ENCODE assay signal across 18 cellular contexts in genomic region chr14:104718871-104719270, GRCh38. TPM values are rescaled to one million over a fixed set of nuclear protein-coding genes. Genes with fewer than 3 reads are reported as not detected.
A peak's percentile ranks its signal among the peaks of the same experiment; 100 is the strongest.
DNase-seq lines count a peak whose midpoint lies in the region; ATAC-seq and TF ChIP-seq lines count a peak whose summit lies in the region.
"Had no signal": no experiment of that assay in that cellular context is flagged by ENCODE, and none has a peak within 500 bp of the region (broad histone marks: within the 10 kb centered on the region; RNA-seq: fewer than 3 reads in every experiment).

No MANE protein-coding gene starts in this region.

- no peak overlapping the region for H3K4me3 Mint-ChIP-seq in neural progenitor cell
- H3K4me3 Mint-ChIP-seq: CD4-positive, CD25-positive, alpha-beta regulatory T cell; CD8-positive, alpha-beta memory T cell; H9 had no signal

- no peak for ATAC-seq in heart right ventricle
- ATAC-seq in Right ventricle myocardium superior (ENCODE audit: poor library complexity): no peak
- ATAC-seq in PC-3: no peak
- ATAC-seq in psoas muscle: no peak
- ATAC-seq in GM18519 (IDR thresholded peaks at IDR 0.05; ENCODE audit: low FRiP score, unreplicated experiment): no peak
- ATAC-seq: GM12878 had no signal

- H3K36me3 ChIP-seq in heart right ventricle (peaks cover 0 to 57% (median 20%) of the 10 kb centered on the region in 9 donors), PC-3 (ENCODE audit: low read depth, low read length) (peaks cover 5% of the 10 kb centered on the region; the same call in 1 of the 2 replicates), psoas muscle (ENCODE audit: insufficient read depth in 1 of 2, low read depth in 1 of 2) (peaks cover 0 to 27% of the 10 kb centered on the region in 2 donors), neural progenitor cell (no peaks in the 10 kb centered on the region)

- H3K79me2 ChIP-seq in PC-3 (ENCODE audit: low read length) (no peaks in the 10 kb centered on the region), neural progenitor cell (ENCODE audit: low read depth) (no peaks in the 10 kb centered on the region)

- H3K27me3 ChIP-seq in heart right ventricle (no peaks in the 10 kb centered on the region), PC-3 (ENCODE audit: low read length) (no peaks in the 10 kb centered on the region), psoas muscle (ENCODE audit: insufficient read depth in 3 of 3, low read length in 2 of 3) (no peaks in the 10 kb centered on the region), neural progenitor cell (no peaks in the 10 kb centered on the region)
- H3K27me3 ChIP-seq: BLaER1 treated with 17β-estradiol and CSF1 and Interleukin-3, amounts not matched to agents 10 nM and 100 nM had no signal

- WGBS in heart right ventricle, 2 donors: 49 to 70% methylated on average over 11 of the region's 11 CpGs
- 34 to 47% (median 45%) methylated on average over 11 of the region's 11 CpGs for WGBS in psoas muscle, 3 donors

- peaks cover 7% of the 10 kb centered on the region for H3K27me3 Mint-ChIP-seq in neural progenitor cell (ENCODE audit: insufficient read depth, low read depth)
- H3K27me3 Mint-ChIP-seq: CD4-positive, CD25-positive, alpha-beta regulatory T cell; CD8-positive, alpha-beta memory T cell had no signal

- H3K27ac Mint-ChIP-seq in neural progenitor cell: no peak overlapping the region
- H3K27ac Mint-ChIP-seq: CD4-positive, CD25-positive, alpha-beta regulatory T cell; CD8-positive, alpha-beta memory T cell had no signal

- no peaks in the 10 kb centered on the region for H3K9me2 ChIP-seq in PC-3 (replicated peaks; ENCODE audit: low read length)

- H3K4me1 ChIP-seq in heart right ventricle (peaks cover 20 to 53% (median 39%) of the 10 kb centered on the region in 9 donors), PC-3 (ENCODE audit: insufficient read depth, low read length) (no peaks in the 10 kb centered on the region), psoas muscle (peaks cover 34% of the 10 kb centered on the region), neural progenitor cell (no peaks in the 10 kb centered on the region)

- no peak for TF ChIP-seq CTCF in heart right ventricle (IDR thresholded peaks at IDR 0.05)
- no peak for TF ChIP-seq CTCF in PC-3 (conservative IDR thresholded peaks at IDR 0.05; ENCODE audit: low read depth, low read length)
- no peak for TF ChIP-seq CTCF in psoas muscle (IDR thresholded peaks at IDR 0.05)
- no peak for TF ChIP-seq CTCF in neural progenitor cell (IDR thresholded peaks at IDR 0.05)

- H3K9ac ChIP-seq in PC-3 (ENCODE audit: low read length): no peak overlapping the region
- H3K9ac ChIP-seq in neural progenitor cell: no peak overlapping the region

- no peak overlapping the region for H3K4me2 ChIP-seq in PC-3 (ENCODE audit: low read length)
- H3K4me2 ChIP-seq in neural progenitor cell: no peak overlapping the region

- H3K27ac ChIP-seq in heart right ventricle: peak overlapping the region in 8 of 10 donors; percentile 14 to 69 (median 48)
- no peak overlapping the region for H3K27ac ChIP-seq in PC-3 (ENCODE audit: low read length)
- H3K27ac ChIP-seq in psoas muscle: peak overlapping the region; percentile 23
- no peak overlapping the region for H3K27ac ChIP-seq in neural progenitor cell

- BruUV-seq in PC-3 (replicated peaks; lab: Mats Ljungman, UMichigan): TSS peak; percentile 23

- H4K20me1 ChIP-seq in PC-3 (ENCODE audit: low read length): no peaks in the 10 kb centered on the region
- peaks cover 2% of the 10 kb centered on the region for H4K20me1 ChIP-seq in neural progenitor cell (ENCODE audit: low read depth)

- H3K9me3 ChIP-seq in heart right ventricle: no peaks in the 10 kb centered on the region
- no peaks in the 10 kb centered on the region for H3K9me3 ChIP-seq in PC-3 (ENCODE audit: low read length)
- H3K9me3 ChIP-seq in psoas muscle: no peaks in the 10 kb centered on the region
- H3K9me3 ChIP-seq in neural progenitor cell (ENCODE audit: low read depth): no peaks in the 10 kb centered on the region
- H3K9me3 ChIP-seq: BLaER1 treated with 17β-estradiol and CSF1 and Interleukin-3, amounts not matched to agents 10 nM and 100 nM had no signal

- H2AFZ ChIP-seq in PC-3 (ENCODE audit: low read length) (no peak overlapping the region), neural progenitor cell (replicated peaks) (no peak overlapping the region)

- DNase-seq in heart right ventricle (no peak), Right ventricle myocardium superior (no peak), PC-3 (no peak), psoas muscle (no peak), neural progenitor cell (ENCODE audit: low spot score) (no peak), T-helper 1 cell (no peak)
- DNase-seq: 8988T; CD4-positive, CD25-positive, alpha-beta regulatory T cell; CD8-positive, alpha-beta memory T cell; COR-L47; DMS 273 treated with DMSO at 0.1 percent for 48 hours; DMS53; DND-41; EL; H9 had no signal

- H3F3A ChIP-seq in PC-3 (ENCODE audit: low read length, unreplicated experiment) (no peaks in the 10 kb centered on the region), neural progenitor cell (ENCODE audit: low read depth) (no peaks in the 10 kb centered on the region)

- H3K9me3 Mint-ChIP-seq in neural progenitor cell: no peaks in the 10 kb centered on the region
- H3K9me3 Mint-ChIP-seq: CD4-positive, CD25-positive, alpha-beta regulatory T cell; CD8-positive, alpha-beta memory T cell; H9 had no signal

- CTCF ChIA-PET in PC-3 (lab: Charles Lee): no interaction called here

- H3K4me3 ChIP-seq in heart right ventricle (no peak overlapping the region), PC-3 (ENCODE audit: low read length) (no peak overlapping the region), psoas muscle (no peak overlapping the region), neural progenitor cell (no peak overlapping the region)
- H3K4me3 ChIP-seq: BLaER1 treated with 17β-estradiol and CSF1 and Interleukin-3, amounts not matched to agents 10 nM and 100 nM; GM12878 had no signal

- H3K4me1 Mint-ChIP-seq in neural progenitor cell: peaks cover 12% of the 10 kb centered on the region

- no peaks in the 10 kb centered on the region for H3K36me3 Mint-ChIP-seq in neural progenitor cell
- H3K36me3 Mint-ChIP-seq: CD4-positive, CD25-positive, alpha-beta regulatory T cell had no signal

- POLR2A ChIA-PET in PC-3 (lab: Charles Lee; ENCODE audit: unreplicated experiment): no interaction called here

- intact Hi-C loops in heart right ventricle (cut with DNase I): no loop called here
- intact Hi-C loops in Right ventricle myocardium superior (cut with DNase I): no loop called here
- intact Hi-C loops in PC-3 (cut with micrococcal nuclease): no loop called here
- intact Hi-C loops in psoas muscle (cut with DNase I): no loop called here

RNA-seq across cellular contexts. Expression of gene ADSS1, which starts 5.2 kb away (rescaled TPM):
- total RNA-seq in heart right ventricle: 100 to 1,000 TPM; 159 to 295 (median 195) TPM
- polyA plus RNA-seq in heart right ventricle: 100 to 1,000 TPM in 1 of 2 donors, 10 to 100 TPM in 1; 74.6 to 220 TPM
- 215 TPM for total RNA-seq in Right ventricle myocardium superior
- total RNA-seq in PC-3 (2014; rRNA removed): 7.9 and 8.8 TPM in 2 replicates
- total RNA-seq in psoas muscle: 100 to 1,000 TPM; 201 to 359 (median 278) TPM
- polyA plus RNA-seq in psoas muscle: 100 to 1,000 TPM; 187 to 394 (median 300) TPM
- 25.3 and 26.4 TPM in 2 replicates for total RNA-seq in neural progenitor cell (ENCODE audit: low replicate concordance)

RNA-seq across cellular contexts. Expression of gene INF2, which starts 29.5 kb away (rescaled TPM):
- 10 to 100 TPM; 22.5 to 40.1 (median 27.7) TPM for total RNA-seq in heart right ventricle
- polyA plus RNA-seq in heart right ventricle: 10 to 100 TPM; 27.0 to 73.8 TPM
- total RNA-seq in Right ventricle myocardium superior: 28.3 TPM
- total RNA-seq in PC-3 (2014; rRNA removed): 132 and 161 TPM in 2 replicates
- 10 to 100 TPM; 16.4 to 26.3 (median 23.4) TPM for total RNA-seq in psoas muscle
- 10 to 100 TPM; 12.0 to 29.1 (median 12.8) TPM for polyA plus RNA-seq in psoas muscle
- 7.8 and 24.0 TPM in 2 replicates for total RNA-seq in neural progenitor cell (ENCODE audit: low replicate concordance)

RNA-seq across cellular contexts. Expression of gene SIVA1, which starts 34.1 kb away (rescaled TPM):
- 10 to 100 TPM; 43.3 to 69.6 (median 50.8) TPM for total RNA-seq in heart right ventricle
- polyA plus RNA-seq in heart right ventricle: 100 to 1,000 TPM in 1 of 2 donors, 10 to 100 TPM in 1; 78.6 to 203 TPM
- total RNA-seq in Right ventricle myocardium superior: 60.7 TPM
- 375 and 519 TPM in 2 replicates for total RNA-seq in PC-3 (2014; rRNA removed)
- 100 to 1,000 TPM in 1 of 4 donors, 10 to 100 TPM in 3; 55.8 to 105 (median 84.5) TPM for total RNA-seq in psoas muscle
- polyA plus RNA-seq in psoas muscle: 100 to 1,000 TPM; 147 to 233 (median 233) TPM
- total RNA-seq in neural progenitor cell (ENCODE audit: low replicate concordance): 139 and 231 TPM in 2 replicates

Comparison
In these comparisons a context has a peak if more than half of its experiments do, and no peak if none do; other contexts are left out.
1. H3K27ac ChIP-seq: peak in heart right ventricle (8 of 10) and psoas muscle (single experiment); none in PC-3 (single experiment) and neural progenitor cell (single experiment).